ENCODE assay signal across 17 cellular contexts in the genomic region with DNA sequence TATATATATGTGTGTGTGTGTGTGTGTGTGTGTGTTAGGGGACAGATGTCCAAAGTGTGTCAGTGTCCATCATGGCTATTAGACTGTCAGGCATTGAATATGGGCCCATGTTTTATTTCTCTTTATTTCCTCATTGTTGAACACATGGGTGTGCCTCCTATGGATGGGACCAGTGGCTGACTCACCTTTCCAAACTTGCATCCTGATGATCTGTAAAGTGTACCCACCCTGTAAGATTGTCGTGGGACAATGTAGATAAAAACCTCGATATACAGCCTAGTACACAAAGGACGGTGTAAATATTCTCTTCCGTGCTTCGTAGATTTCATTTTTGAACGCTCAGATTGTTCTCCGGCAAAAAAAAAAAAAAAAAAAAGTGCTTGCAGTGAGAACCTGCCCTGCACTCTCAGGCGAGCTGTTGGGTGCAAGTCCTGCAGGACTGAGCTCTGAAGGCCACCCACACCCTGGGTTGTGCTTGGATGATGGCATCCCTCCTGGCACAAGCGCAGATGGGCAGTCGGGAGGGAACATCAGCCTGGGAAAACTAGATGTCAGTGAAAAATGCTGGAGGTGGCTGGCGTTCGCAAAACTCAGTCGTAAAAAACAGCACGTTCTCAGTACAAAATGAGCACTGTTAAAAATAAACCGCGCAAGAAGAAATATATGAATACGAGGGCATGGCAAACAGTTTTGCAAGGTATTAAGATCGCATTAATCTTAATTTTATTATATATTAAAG.
"Had no signal": no experiment of that assay in that cellular context is flagged by ENCODE, and none has a peak within 500 bp of the region (broad histone marks: within the 10 kb centered on the region; RNA-seq: fewer than 3 reads in every experiment).

No MANE protein-coding gene starts in this region.

- H3K4me3 ChIP-seq: dorsolateral prefrontal cortex, esophagus muscularis mucosa, skin epidermis, stomach, thoracic aorta, uterus had no signal

- H2AFZ ChIP-seq: parathyroid adenoma had no signal

- H3K27ac ChIP-seq: dorsolateral prefrontal cortex, esophagus muscularis mucosa, parathyroid adenoma, skin epidermis, thoracic aorta had no signal

- H3K4me1 ChIP-seq: uterus had no signal

- H3K36me3 ChIP-seq: esophagus muscularis mucosa, thoracic aorta, uterus had no signal

- H3K27me3 ChIP-seq: dorsolateral prefrontal cortex, esophagus muscularis mucosa, stomach, uterus had no signal

- H3K9me3 ChIP-seq: esophagus muscularis mucosa, stomach, thoracic aorta, uterus had no signal

- DNase-seq: activated effector memory CD4-positive, alpha-beta T cell treated with anti-CD3 and anti-CD28 coated beads, Interleukin-2, amount 50 U/mL, for 16 hours; activated T-cell treated with anti-CD3 and anti-CD28 coated beads, Interleukin-2, amount 50 U/mL, for 24 hours; amygdala; cerebellar nuclear complex; glutamatergic neuron; immature natural killer cell; left cardiac atrium; mammary epithelial cell; stomach; T-helper 2 cell; uterus had no signal

- ATAC-seq: activated CD4-positive, CD25-positive, alpha-beta regulatory T cell treated with anti-CD3 and anti-CD28 coated beads, Interleukin-2, amount 50 U/mL, for 24 hours; left cardiac atrium had no signal
